ENCODE assay signal across 23 cellular contexts in genomic region chr17:29409963-29410362, GRCh38. TPM values are rescaled to one million over a fixed set of nuclear protein-coding genes. Genes with fewer than 3 reads are reported as not detected.
DNase-seq lines count a peak whose midpoint lies in the region; ATAC-seq, FAIRE-seq and TF ChIP-seq lines count a peak whose summit lies in the region.
"Had no signal": no experiment of that assay in that cellular context is flagged by ENCODE, and none has a peak within 500 bp of the region (broad histone marks: within the 10 kb centered on the region; RNA-seq: fewer than 3 reads in every experiment).

No MANE protein-coding gene starts in this region.

- no peaks in the 10 kb centered on the region for H3K27me3 ChIP-seq in breast epithelium
- H3K27me3 ChIP-seq in GM23338 (ENCODE audit: insufficient read depth) = no peaks in the 10 kb centered on the region
- no peaks in the 10 kb centered on the region for H3K27me3 ChIP-seq in GM12878 (replicated peaks in 1 of 2; ENCODE audit: control insufficient read depth in 2 of 2, insufficient read depth in 2 of 2, low read length in 1 of 2)
- no peaks in the 10 kb centered on the region for H3K27me3 ChIP-seq in brain microvascular endothelial cell (replicated peaks)
- H3K27me3 ChIP-seq: BLaER1 had no signal

- DNase-seq in MCF 10A (ENCODE audit: unreplicated experiment) (no peak), breast epithelium (ENCODE audit: low spot score in 2 of 2) (no peak), GM23338 (ENCODE audit: low spot score) (no peak), GM12878 (ENCODE audit: low read depth, low spot score) (no peak), NCI-H69 (lab: John Stamatoyannopoulos, UW) (no peak), brain microvascular endothelial cell (no peak)
- no peak for DNase-seq in stimulated activated effector memory CD8-positive, alpha-beta T cell treated with anti-CD3 and anti-CD28 coated beads, Interleukin-12 subunit alpha, Interleukin-12 subunit beta, amount 100 ng/mL, for 72 hours (ENCODE audit: low spot score in 2 of 2)
- DNase-seq: CD4-positive, CD25-positive, alpha-beta regulatory T cell; COR-L47; NCI-H1048; NCI-H1417; NCI-H1694; NCI-H2029 treated with DMSO at 0.1 percent for 48 hours; NCI-H446 treated with DMSO at 0.1 percent for 48 hours; NCI-H526 treated with DMSO at 0.1 percent for 48 hours; SIG-M5 had no signal

- H3K4me2 ChIP-seq in GM23338 = no peak overlapping the region
- no peak overlapping the region for H3K4me2 ChIP-seq in GM12878 (ENCODE audit: control insufficient read depth, insufficient read depth)
- H3K4me2 ChIP-seq: BLaER1, KMS-11 had no signal

- ATAC-seq in GM23338 (no peak), GM12878 (no peak)
- no peak for ATAC-seq in stimulated activated effector memory CD8-positive, alpha-beta T cell treated with anti-CD3 and anti-CD28 coated beads, Interleukin-12 subunit alpha, Interleukin-12 subunit beta, amount 100 ng/mL, for 72 hours

- in situ Hi-C loops in GM12878 (cut with MboI) = no loop called here
- in situ Hi-C loops in brain microvascular endothelial cell (cut with HindIII; ENCODE audit: low pct_ligation_motif_present, low sequenced_read_pairs) = no loop called here

- H3K36me3 Mint-ChIP-seq in MCF 10A (ENCODE audit: insufficient read depth, unreplicated experiment) (peaks cover 23% of the 10 kb centered on the region), GM23338 (ENCODE audit: low read depth) (peaks cover 4% of the 10 kb centered on the region; the same call in 1 of the 3 replicates)
- peaks cover 40% of the 10 kb centered on the region for H3K36me3 Mint-ChIP-seq in stimulated activated effector memory CD8-positive, alpha-beta T cell treated with anti-CD3 and anti-CD28 coated beads, Interleukin-12 subunit alpha, Interleukin-12 subunit beta, amount 100 ng/mL, for 72 hours

- CTCF ChIA-PET in MCF 10A (lab: Yijun Ruan, JAX) = interaction anchor here (0.6 to 0.9 kb wide), 2 partner anchors 11 to 992 kb away, joined by 3 read pairs; no protein-coding TSS in a partner anchor
- CTCF ChIA-PET in GM12878 (lab: Yijun Ruan, JAX) = interaction anchor here (1.8 kb wide), 1 partner anchor 40 kb away, joined by 4 read pairs; no protein-coding TSS in a partner anchor

- H3K9me3 ChIP-seq in breast epithelium (no peaks in the 10 kb centered on the region), GM12878 (replicated peaks; ENCODE audit: control insufficient read depth, insufficient read depth, low read length) (no peaks in the 10 kb centered on the region)
- H3K9me3 ChIP-seq: BLaER1 had no signal

- no peaks in the 10 kb centered on the region for H3K9me3 Mint-ChIP-seq in MCF 10A (ENCODE audit: unreplicated experiment)
- H3K9me3 Mint-ChIP-seq in GM23338 = no peaks in the 10 kb centered on the region
- no peaks in the 10 kb centered on the region for H3K9me3 Mint-ChIP-seq in stimulated activated effector memory CD8-positive, alpha-beta T cell treated with anti-CD3 and anti-CD28 coated beads, Interleukin-12 subunit alpha, Interleukin-12 subunit beta, amount 100 ng/mL, for 72 hours
- H3K9me3 Mint-ChIP-seq: CD4-positive, CD25-positive, alpha-beta regulatory T cell had no signal

- POLR2A ChIA-PET in MCF 10A (lab: Yijun Ruan, JAX) = no interaction called here
- POLR2A ChIA-PET in GM12878 (lab: Charles Lee) = no interaction called here

- H3F3A ChIP-seq in GM23338 (replicated peaks; ENCODE audit: low read depth) = 0 out of 2 replicates have a peak, but pooled peaks cover 7% of the 10 kb centered on the region

- TF ChIP-seq RAD21 in GM12878 (IDR thresholded peaks at IDR 0.05; ENCODE audit: insufficient read depth, low read depth, low read length) = no peak

- RAD21 ChIA-PET in GM12878 (lab: Charles Lee; ENCODE audit: unreplicated experiment) = no interaction called here

- H3K4me3 Mint-ChIP-seq in MCF 10A (ENCODE audit: unreplicated experiment) = no peak overlapping the region
- H3K4me3 Mint-ChIP-seq in GM23338 = no peak overlapping the region
- no peak overlapping the region for H3K4me3 Mint-ChIP-seq in stimulated activated effector memory CD8-positive, alpha-beta T cell treated with anti-CD3 and anti-CD28 coated beads, Interleukin-12 subunit alpha, Interleukin-12 subunit beta, amount 100 ng/mL, for 72 hours

- H3K27me3 Mint-ChIP-seq in MCF 10A (ENCODE audit: insufficient read depth, unreplicated experiment) = no peaks in the 10 kb centered on the region
- H3K27me3 Mint-ChIP-seq in GM23338 (ENCODE audit: insufficient read depth, low read depth, poor library complexity) = no peaks in the 10 kb centered on the region
- H3K27me3 Mint-ChIP-seq: CD4-positive, CD25-positive, alpha-beta regulatory T cell had no signal

- H3K9ac ChIP-seq in GM12878 (ENCODE audit: control insufficient read depth, insufficient read depth, low read length) = no peak overlapping the region
- H3K9ac ChIP-seq: BLaER1, KMS-11 had no signal

- H2AFZ ChIP-seq in GM23338 (no peak overlapping the region), GM12878 (ENCODE audit: control insufficient read depth, low read depth, low read length) (no peak overlapping the region)

- H3K27ac ChIP-seq in breast epithelium (no peak overlapping the region), GM23338 (ENCODE audit: low read depth) (0 out of 2 replicates have a peak overlapping the region, but pooled peaks have one; percentile 36), GM12878 (ENCODE audit: control insufficient read depth, insufficient read depth) (no peak overlapping the region), brain microvascular endothelial cell (no peak overlapping the region)
- H3K27ac ChIP-seq: BLaER1, KMS-11, SK-N-MC had no signal

- peak overlapping the region; percentile 58 for H3K27ac Mint-ChIP-seq in MCF 10A (ENCODE audit: low read depth, unreplicated experiment)
- no peak overlapping the region for H3K27ac Mint-ChIP-seq in GM23338
- H3K27ac Mint-ChIP-seq in stimulated activated effector memory CD8-positive, alpha-beta T cell treated with anti-CD3 and anti-CD28 coated beads, Interleukin-12 subunit alpha, Interleukin-12 subunit beta, amount 100 ng/mL, for 72 hours = peak overlapping the region; percentile 65

- intact Hi-C loops in MCF 10A (cut with micrococcal nuclease) (no loop called here), breast epithelium (cut with DNase I; ENCODE audit: low total_unique reads) (no loop called here), GM12878 (cut with micrococcal nuclease; ENCODE audit: unreplicated experiment) (no loop called here)

- no peak for FAIRE-seq in GM12878 (lab: Jason Lieb, UNC)
- FAIRE-seq: G401.6, H1, HTR-8/SVneo, RCC 7860 had no signal

- SMC1A ChIA-PET in GM12878 (lab: Charles Lee; ENCODE audit: uncharacterized antibody, unreplicated experiment) = no interaction called here

- no peaks in the 10 kb centered on the region for H3K9me2 ChIP-seq in GM23338 (ENCODE audit: insufficient read depth)

- BruUV-seq in MCF 10A (replicated peaks; lab: Mats Ljungman, UMichigan) = no TSS peak
- TSS peak; percentile 26 for BruUV-seq in GM12878 (replicated peaks; lab: Mats Ljungman, UMichigan)

- peaks cover 66% of the 10 kb centered on the region for H4K20me1 ChIP-seq in GM23338 (replicated peaks; ENCODE audit: insufficient read depth)
- no peaks in the 10 kb centered on the region for H4K20me1 ChIP-seq in GM12878 (ENCODE audit: control insufficient read depth, insufficient read depth)

- 82% methylated on average over 6 of the region's 6 CpGs for WGBS in GM12878 (ENCODE audit: insufficient coverage, insufficient replicate concordance, low lambda C conversion rate, missing lambda C conversion rate)

- H3K4me1 Mint-ChIP-seq in MCF 10A (ENCODE audit: insufficient read depth, unreplicated experiment) = peaks cover 22% of the 10 kb centered on the region
- peaks cover 8% of the 10 kb centered on the region; the same call in 2 of the 3 replicates for H3K4me1 Mint-ChIP-seq in GM23338
- peaks cover 55% of the 10 kb centered on the region for H3K4me1 Mint-ChIP-seq in stimulated activated effector memory CD8-positive, alpha-beta T cell treated with anti-CD3 and anti-CD28 coated beads, Interleukin-12 subunit alpha, Interleukin-12 subunit beta, amount 100 ng/mL, for 72 hours

- H3K36me3 ChIP-seq in breast epithelium = no peaks in the 10 kb centered on the region
- H3K36me3 ChIP-seq in GM23338 (ENCODE audit: insufficient read depth) = no peaks in the 10 kb centered on the region
- H3K36me3 ChIP-seq in GM12878 (ENCODE audit: control insufficient read depth in 2 of 2, insufficient read depth in 2 of 2, low read length in 1 of 2) = peaks cover 2 to 4% of the 10 kb centered on the region in 2 experiments; a peak in 3 of 4 replicates
- H3K36me3 ChIP-seq in brain microvascular endothelial cell (replicated peaks) = peaks cover 9% of the 10 kb centered on the region

- H3K4me1 ChIP-seq in breast epithelium = no peaks in the 10 kb centered on the region
- no peaks in the 10 kb centered on the region for H3K4me1 ChIP-seq in GM23338 (ENCODE audit: insufficient read depth)
- no peaks in the 10 kb centered on the region for H3K4me1 ChIP-seq in GM12878 (ENCODE audit: control insufficient read depth, insufficient read depth, low read length)

- TF ChIP-seq POLR2A in breast epithelium (IDR thresholded peaks at IDR 0.05) (no peak), GM12878 (IDR thresholded peaks at IDR 0.05; ENCODE audit: low read depth, low read length) (no peak)

- no peak for TF ChIP-seq CTCF in MCF 10A (IDR thresholded peaks at IDR 0.05; ENCODE audit: unreplicated experiment)
- no peak for TF ChIP-seq CTCF in breast epithelium (IDR thresholded peaks at IDR 0.05)
- TF ChIP-seq CTCF in GM23338 (conservative IDR thresholded peaks at IDR 0.05; ENCODE audit: low read depth in 2 of 2) = no peak
- TF ChIP-seq CTCF in GM12878 (IDR thresholded peaks at IDR 0.05 in 2 of 3, conservative IDR thresholded peaks at IDR 0.05 in 1 of 3; ENCODE audit: control insufficient read depth in 2 of 3, extremely low read depth in 1 of 3, insufficient read depth in 1 of 3, low read depth in 3 of 3, low read length in 3 of 3) = no peak
- TF ChIP-seq CTCF in brain microvascular endothelial cell (IDR thresholded peaks at IDR 0.05; ENCODE audit: low read depth, low read length, missing control alignments) = no peak

- TF ChIP-seq EP300 in GM12878 (IDR thresholded peaks at IDR 0.05; ENCODE audit: borderline replicate concordance in 1 of 2, control insufficient read depth in 1 of 2, low read depth in 2 of 2, low read length in 2 of 2) = no peak

- H3K4me3 ChIP-seq in breast epithelium = no peak overlapping the region
- H3K4me3 ChIP-seq in GM23338 = no peak overlapping the region
- H3K4me3 ChIP-seq in GM12878 = no peak overlapping the region
- H3K4me3 ChIP-seq in brain microvascular endothelial cell (ENCODE audit: low read depth, low read length) = no peak overlapping the region
- H3K4me3 ChIP-seq: BLaER1, SK-N-MC had no signal

- H3K79me2 ChIP-seq in GM23338 (replicated peaks; ENCODE audit: insufficient read depth) (peaks cover 100% of the 10 kb centered on the region), GM12878 (ENCODE audit: control insufficient read depth, insufficient read depth, low read length) (peaks cover 25% of the 10 kb centered on the region)

RNA-seq across cellular contexts. Expression of gene TAOK1, which starts 19.8 kb away (rescaled TPM):
- total RNA-seq in MCF 10A (2022) = 68.7 and 84.2 TPM in 2 replicates
- 10 to 100 TPM; 62.6 to 77.1 (median 67.8) TPM for total RNA-seq in breast epithelium
- 63.3 and 69.8 TPM in 2 replicates for total RNA-seq in GM23338 (2014; rRNA removed; shearing (Covaris generic))
- polyA plus RNA-seq in GM23338 (2016; fragmentation: Nextera tagmentation; extraction: Ambion mirVana) = 18.2 and 19.4 TPM in 2 replicates
- total RNA-seq in GM12878 (2013; cell fraction: nucleolus; rRNA removed) = 94.8 and 101 TPM in 2 replicates
- 16.2 and 17.8 TPM in 2 replicates for total RNA-seq in GM12878 (2014; rRNA removed)
- 18.1 and 19.3 TPM in 2 replicates for total RNA-seq in GM12878 (2014; rRNA removed; fragmentation: Illumina TruSeq; extraction: Trizol)
- 26.3 and 27.1 TPM in 2 replicates for total RNA-seq in GM12878 (2021)
- 3.9 TPM for polyA plus RNA-seq in GM12878 (2011; ENCODE audit: low read depth)
- 18.6 and 27.6 TPM in 2 replicates for polyA plus RNA-seq in GM12878 (2011; rRNA removed)
- 5.2 and 7.0 TPM in 2 replicates for polyA plus RNA-seq in GM12878 (2011; cell fraction: cytosol; rRNA removed)
- polyA plus RNA-seq in GM12878 (2011; cell fraction: nucleus; rRNA removed) = 25.2 and 26.3 TPM in 2 replicates
- 5.1 and 8.4 TPM in 2 replicates for polyA plus RNA-seq in GM12878 (2012)
- polyA plus RNA-seq in GM12878 (2014; fragmentation: Illumina TruSeq; extraction: Trizol) = 15.1 and 18.1 TPM in 2 replicates
- 1 to 10 TPM; 2.4 to 3.4 TPM for polyA plus RNA-seq in GM12878 (2014; fragmentation: Nextera tagmentation; extraction: Ambion mirVana)
- 7.7 and 8.5 TPM in 2 replicates for polyA plus RNA-seq in GM12878 (2014; rRNA removed)
- 1 to 10 TPM; 2.0 to 2.7 TPM for polyA plus RNA-seq in GM12878 (2016; fragmentation: Nextera tagmentation; extraction: Ambion mirVana)
- 26.9 and 44.5 TPM in 2 replicates for polyA minus RNA-seq in GM12878 (2011; rRNA and poly(A)+ RNA removed)
- 15.1 and 18.0 TPM in 2 replicates for polyA minus RNA-seq in GM12878 (2011; cell fraction: cytosol; rRNA and poly(A)+ RNA removed)
- polyA minus RNA-seq in GM12878 (2011; cell fraction: nucleus; rRNA and poly(A)+ RNA removed) = 21.4 and 24.8 TPM in 2 replicates
